Comparison of ENCODE assay signal across 10 cellular contexts in the genomic region with DNA sequence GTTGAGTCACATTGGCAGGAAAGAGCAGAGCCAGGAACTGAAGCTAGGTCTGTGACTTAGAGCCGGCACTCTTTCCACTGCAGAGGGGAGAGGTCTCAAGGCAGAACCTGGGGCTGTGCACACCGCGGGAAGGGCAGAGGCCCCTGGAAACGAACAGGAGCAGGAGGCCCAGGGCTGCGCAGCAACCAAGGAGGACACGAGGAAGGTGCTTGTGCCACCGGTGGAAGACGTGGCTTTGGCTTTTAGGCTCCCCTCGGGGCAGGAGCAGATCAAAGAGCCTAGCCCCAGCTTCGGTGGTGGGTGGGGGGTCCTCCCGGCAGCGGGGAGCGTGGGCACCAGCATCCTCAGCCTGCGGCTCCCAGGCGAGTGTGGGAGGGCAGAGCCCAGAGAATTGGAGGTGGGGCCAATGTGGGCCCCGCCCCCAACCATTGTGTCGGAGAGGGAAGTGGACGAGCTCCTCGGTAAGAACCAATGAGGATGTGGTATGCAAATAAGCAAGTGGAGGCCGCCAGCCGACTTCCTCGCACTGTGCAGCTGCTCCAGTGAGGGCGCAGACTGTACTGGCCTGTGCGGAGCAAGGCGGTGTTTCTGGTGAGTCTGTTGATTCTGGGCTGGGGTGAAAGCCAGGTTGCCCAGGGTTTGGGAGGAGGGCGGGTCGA. TPM values are rescaled to one million over a fixed set of nuclear protein-coding genes. Genes with fewer than 3 reads are reported as not detected.
DNase-seq lines count a peak whose midpoint lies in the region; ATAC-seq and TF ChIP-seq lines count a peak whose summit lies in the region.
"Had no signal": no experiment of that assay in that cellular context is flagged by ENCODE, and none has a peak within 500 bp of the region (broad histone marks: within the 10 kb centered on the region; RNA-seq: fewer than 3 reads in every experiment).

A gene with protein sequence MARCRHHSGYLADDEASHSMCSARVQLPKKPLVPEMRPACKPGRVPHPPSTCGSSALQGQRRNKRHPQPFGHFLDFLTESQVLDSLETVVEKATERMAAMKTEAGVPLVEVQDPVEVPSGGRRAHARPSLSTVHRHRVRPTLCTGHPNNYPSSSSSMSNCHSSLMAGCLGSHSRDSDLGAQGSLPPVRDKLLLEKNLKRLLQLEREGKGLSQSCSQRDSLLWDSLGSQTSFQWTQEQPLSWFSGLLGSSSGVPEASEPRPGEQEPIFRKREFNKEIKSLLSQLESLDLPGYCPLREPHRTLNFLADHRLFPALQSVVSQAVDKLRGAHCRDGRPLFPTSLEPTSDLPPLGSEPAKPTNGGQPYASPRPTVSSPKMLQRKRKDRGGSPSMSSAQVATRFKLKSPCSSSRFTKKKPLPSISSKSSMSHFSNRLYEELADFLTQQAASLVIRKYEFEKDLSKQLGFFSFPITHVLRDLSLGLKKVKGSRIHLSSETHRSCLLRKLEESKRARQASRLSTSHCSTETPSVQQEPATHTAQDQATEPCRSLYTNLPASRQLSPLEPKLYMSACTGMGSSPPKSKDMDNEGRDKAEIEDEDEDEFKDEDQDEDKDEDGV (plus strand): TSS at position 524 of the 659 bp plus-strand sequence. CDS start 422 bp downstream, outside the sequence.

- H3K36me3 ChIP-seq in uterus = no peaks in the 10 kb centered on the region

- H3K9me3 ChIP-seq in uterus = no peaks in the 10 kb centered on the region

- ATAC-seq in GM21737 (IDR thresholded peaks at IDR 0.05; ENCODE audit: unreplicated experiment) = no peak
- no peak for ATAC-seq in HG03354 (IDR thresholded peaks at IDR 0.05; ENCODE audit: poor library complexity, severe bottlenecking, unreplicated experiment)
- ATAC-seq in HG03108 (IDR thresholded peaks at IDR 0.05; ENCODE audit: unreplicated experiment) = no peak
- ATAC-seq: stimulated activated memory B cell treated with anti-CD40 and anti-IgM and Interleukin-4, amounts not matched to agents 10 μg/mL and 1 μg/mL and 100 μg/mL, for 72 hours had no signal

- no peak for TF ChIP-seq POLR2A in uterus (IDR thresholded peaks at IDR 0.05)

- no peak within 1 kb of the TSS for H3K27ac ChIP-seq in uterus

- peaks cover 0 to 7% of the 10 kb centered on the region in 2 donors for H3K4me1 ChIP-seq in uterus

- TF ChIP-seq CTCF in uterus (IDR thresholded peaks at IDR 0.05) = no peak

- intact Hi-C loops in uterus (cut with DNase I; ENCODE audit: low total_unique reads) = no loop called here

- H3K27me3 ChIP-seq in uterus = no peaks in the 10 kb centered on the region

- DNase-seq in GF-D8 (lab: John Stamatoyannopoulos, UW) (peak; percentile 62), NOMO-1 treated with dmso at 0.1 percent for 144 hours (lab: John Stamatoyannopoulos, UW; ENCODE audit: unreplicated experiment) (peak; percentile 77), activated T-helper 1 cell treated with Interleukin-2 at 50 U/mL for 16 hours (ENCODE audit: low read depth) (peak; percentile 55), uterus (no peak)
- DNase-seq in stimulated activated CD4-positive, alpha-beta T cell treated with anti-CD3 and anti-CD28 coated beads, Interleukin-15, amount 100 ng/mL, for 1 hour (ENCODE audit: low read depth in 1 of 2, low spot score in 1 of 2) = peak; percentile 31 to 45

- no peak within 1 kb of the TSS for H3K4me3 ChIP-seq in uterus

RNA-seq across cellular contexts. Expression of the gene that starts here (rescaled TPM):
- 1 to 10 TPM in 2 of 4 donors, not detected in 2; 1.5 to 3.5 TPM for total RNA-seq in uterus
- total RNA-seq: frontal cortex had no signal

Comparison
In these comparisons a context has a peak if more than half of its experiments do, and no peak if none do; other contexts are left out.
1. DNase-seq: peak in GF-D8 (single experiment), NOMO-1 treated with dmso at 0.1 percent for 144 hours (single experiment), activated T-helper 1 cell treated with Interleukin-2 at 50 U/mL for 16 hours (single experiment) and stimulated activated CD4-positive, alpha-beta T cell treated with anti-CD3 and anti-CD28 coated beads, Interleukin-15, amount 100 ng/mL, for 1 hour (2 of 2); none in uterus (0 of 2).